Comparison of ENCODE assay signal across 8 cellular contexts in the genomic region with DNA sequence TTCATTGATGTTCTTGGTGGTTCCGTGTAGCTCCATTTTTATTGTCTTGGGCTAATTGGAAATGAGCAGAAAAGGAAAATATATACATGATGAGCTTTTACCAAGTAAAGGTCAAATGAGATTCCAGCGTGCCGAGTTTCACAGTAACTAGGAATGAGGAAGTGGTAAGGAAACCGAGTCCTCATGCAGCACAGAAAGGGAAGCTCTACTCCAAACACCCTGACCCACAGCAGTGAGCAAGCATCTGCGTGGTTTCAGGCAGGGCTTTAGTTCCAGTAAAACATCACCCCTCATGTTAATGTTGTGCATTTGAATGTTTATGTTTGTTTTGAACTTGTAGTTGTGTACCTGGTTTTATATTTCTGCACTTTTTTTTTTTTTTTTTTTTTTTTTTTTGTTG.
A peak's percentile ranks its signal among the peaks of the same experiment; 100 is the strongest.
DNase-seq lines count a peak whose midpoint lies in the region; ATAC-seq, FAIRE-seq and TF ChIP-seq lines count a peak whose summit lies in the region.

No MANE protein-coding gene starts in this region.

- H3K4me1 ChIP-seq in DND-41 (ENCODE audit: insufficient read depth, low read length), result peaks cover 62% of the 10 kb centered on the region
- H3K4me1 ChIP-seq in esophagus squamous epithelium, result peaks cover 0 to 10% (median 7%) of the 10 kb centered on the region in 3 donors

- no peak overlapping the region for H3K9ac ChIP-seq in DND-41 (ENCODE audit: low read depth, low read length)

- FAIRE-seq in D721Med (lab: Jason Lieb, UNC), result no peak

- WGBS in esophagus squamous epithelium, 2 donors, result 63 to 65% methylated on average over 5 of the region's 5 CpGs

- peaks cover 83% of the 10 kb centered on the region for H4K20me1 ChIP-seq in DND-41 (ENCODE audit: insufficient read depth, low read length)

- TF ChIP-seq POLR2A in esophagus squamous epithelium (IDR thresholded peaks at IDR 0.05), result no peak

- DNase-seq in DND-41 (peak; percentile 51), H4 (ENCODE audit: low spot score) (peak; percentile 76), NOMO-1 treated with DMSO at 0.1 percent for 48 hours (lab: John Stamatoyannopoulos, UW; ENCODE audit: unreplicated experiment) (peak; percentile 93), foreskin fibroblast (peak; percentile 38 to 45), esophagus squamous epithelium (lab: John Stamatoyannopoulos, UW) (no peak), NCI-H187 treated with DMSO at 0.1 percent for 48 hours (lab: John Stamatoyannopoulos, UW) (no peak), D721Med (ENCODE audit: insufficient read length, low spot score) (no peak), GOT3 (lab: John Stamatoyannopoulos, UW) (no peak)

- TF ChIP-seq CTCF in DND-41 (IDR thresholded peaks at IDR 0.05; ENCODE audit: borderline replicate concordance, extremely low read depth, low read length, poor library complexity, severe bottlenecking), result no peak
- TF ChIP-seq CTCF in foreskin fibroblast (IDR thresholded peaks at IDR 0.05; ENCODE audit: low read depth, low read length), result no peak
- no peak for TF ChIP-seq CTCF in esophagus squamous epithelium (IDR thresholded peaks at IDR 0.05)
- no peak for TF ChIP-seq CTCF in D721Med (IDR thresholded peaks at IDR 0.05; ENCODE audit: insufficient read depth, missing control alignments)

- intact Hi-C loops in esophagus squamous epithelium (cut with DNase I), result no loop called here

- peaks cover 36% of the 10 kb centered on the region for H3K36me3 ChIP-seq in DND-41 (ENCODE audit: insufficient read depth, low read length)
- H3K36me3 ChIP-seq in esophagus squamous epithelium, result no peaks in the 10 kb centered on the region

- H3K27me3 ChIP-seq in DND-41 (ENCODE audit: insufficient read depth, low read length, poor library complexity) (no peaks in the 10 kb centered on the region), esophagus squamous epithelium (no peaks in the 10 kb centered on the region)

- H3K4me3 ChIP-seq in DND-41 (ENCODE audit: low read depth in 1 of 2, low read length in 2 of 2) (no peak overlapping the region), foreskin fibroblast (ENCODE audit: low read depth in 1 of 2, low read length in 2 of 2) (no peak overlapping the region), esophagus squamous epithelium (no peak overlapping the region)

- H3K79me2 ChIP-seq in DND-41 (ENCODE audit: insufficient read depth, low read length), result peaks cover 97% of the 10 kb centered on the region

- H3K9me3 ChIP-seq in DND-41 (ENCODE audit: insufficient read depth, low read length, severe bottlenecking) (no peaks in the 10 kb centered on the region), esophagus squamous epithelium (no peaks in the 10 kb centered on the region)

- H3K4me2 ChIP-seq in DND-41 (ENCODE audit: insufficient read depth, low read length), result no peak overlapping the region

- peak; percentile 50 for ATAC-seq in DND-41 (ENCODE audit: insufficient read depth, low read depth)

- H3K27ac ChIP-seq in DND-41 (ENCODE audit: low read length), result peak overlapping the region; percentile 22
- peak overlapping the region in 1 of 4 donors; percentile 23 for H3K27ac ChIP-seq in esophagus squamous epithelium

- H2AFZ ChIP-seq in DND-41 (ENCODE audit: low read depth, low read length), result no peak overlapping the region

Comparison
In these comparisons a context has a peak if more than half of its experiments do, and no peak if none do; other contexts are left out.
1. DNase-seq: peak in DND-41 (single experiment), H4 (single experiment), NOMO-1 treated with DMSO at 0.1 percent for 48 hours (single experiment) and foreskin fibroblast (2 of 2); none in esophagus squamous epithelium (single experiment), NCI-H187 treated with DMSO at 0.1 percent for 48 hours (single experiment), D721Med (single experiment) and GOT3 (single experiment).